In genomic region chr4:10716163-10716562, GRCh38 we compare ENCODE assay signal across 22 cellular contexts. TPM values are rescaled to one million over a fixed set of nuclear protein-coding genes. Genes with fewer than 3 reads are reported as not detected.
"Had no signal": no experiment of that assay in that cellular context is flagged by ENCODE, and none has a peak within 500 bp of the region (broad histone marks: within the 10 kb centered on the region; RNA-seq: fewer than 3 reads in every experiment).

No MANE protein-coding gene starts in this region.

- FAIRE-seq: islet of Langerhans, urothelium cell line had no signal

- H3K4me1 Mint-ChIP-seq: naive thymus-derived CD8-positive, alpha-beta T cell; T-helper 17 cell had no signal

- ATAC-seq: activated CD8-positive, alpha-beta T cell treated with anti-CD3 and anti-CD28 coated beads, Interleukin-2, amount 10 ng/mL, durations not matched to agents 7 days and 5 days; naive thymus-derived CD8-positive, alpha-beta T cell; stimulated activated naive B cell treated with anti-CD40 and anti-IgM and Interleukin-4, amounts not matched to agents 10 μg/mL and 1 μg/mL and 100 μg/mL, for 72 hours; T-helper 17 cell had no signal

- DNase-seq: activated B cell treated with CpG ODN at 0.5 μM for 24 hours; activated CD4-positive, alpha-beta T cell treated with anti-CD3 and anti-CD28 coated beads for 48 hours; activated CD8-positive, alpha-beta memory T cell treated with anti-CD3 and anti-CD28 coated beads, Interleukin-2, amount 50 U/mL, for 4 hours; activated CD8-positive, alpha-beta T cell treated with anti-CD3 and anti-CD28 coated beads, Interleukin-2, amount 10 ng/mL, durations not matched to agents 7 days and 5 days; activated gamma-delta T cell; activated T-cell treated with anti-CD3 and anti-CD28 coated beads, Interleukin-2, amount 50 U/mL, for 48 hours; dorsolateral prefrontal cortex; erythroblast; naive thymus-derived CD8-positive, alpha-beta T cell; posterior cingulate gyrus; retina; stimulated activated CD4-positive, alpha-beta T cell treated with anti-CD3 and anti-CD28 coated beads, Interleukin-4, amount 100 ng/mL, for 1 hour; stimulated activated naive B cell treated with anti-CD40 and anti-IgM and Interleukin-4, amounts not matched to agents 10 μg/mL and 1 μg/mL and 100 μg/mL, for 72 hours; T-helper 17 cell; tibial artery had no signal

- H3K4me1 ChIP-seq: breast epithelium had no signal

- H3K4me3 ChIP-seq: breast epithelium, dorsolateral prefrontal cortex, tibial artery had no signal

- H3K4me3 Mint-ChIP-seq: activated B cell treated with CpG ODN at 0.5 μM for 24 hours; activated CD8-positive, alpha-beta T cell treated with anti-CD3 and anti-CD28 coated beads, Interleukin-2, amount 10 ng/mL, durations not matched to agents 7 days and 5 days; activated naive CD8-positive, alpha-beta T cell; naive thymus-derived CD8-positive, alpha-beta T cell; stimulated activated naive B cell treated with anti-CD40 and anti-IgM and Interleukin-4, amounts not matched to agents 10 μg/mL and 1 μg/mL and 100 μg/mL, for 72 hours; T-helper 17 cell had no signal

- H3K9me3 Mint-ChIP-seq: activated B cell treated with CpG ODN at 0.5 μM for 24 hours had no signal

- H3K9me3 ChIP-seq: tibial artery had no signal

- H3K36me3 ChIP-seq: breast epithelium, tibial artery had no signal

- H3K27ac ChIP-seq: breast epithelium, dorsolateral prefrontal cortex, tibial artery had no signal

- H3K27ac Mint-ChIP-seq: activated B cell treated with CpG ODN at 0.5 μM for 24 hours; activated CD8-positive, alpha-beta T cell treated with anti-CD3 and anti-CD28 coated beads, Interleukin-2, amount 10 ng/mL, durations not matched to agents 7 days and 5 days; activated naive CD8-positive, alpha-beta T cell; naive thymus-derived CD8-positive, alpha-beta T cell; T-helper 17 cell had no signal

- H3K27me3 Mint-ChIP-seq: activated B cell treated with CpG ODN at 0.5 μM for 24 hours; stimulated activated naive B cell treated with anti-CD40 and anti-IgM and Interleukin-4, amounts not matched to agents 10 μg/mL and 1 μg/mL and 100 μg/mL, for 72 hours had no signal

- H3K27me3 ChIP-seq: breast epithelium, tibial artery had no signal

RNA-seq across cellular contexts. Expression of gene CLNK, which starts 31.6 kb away (rescaled TPM):
- total RNA-seq: activated CD8-positive, alpha-beta T cell treated with anti-CD3 and anti-CD28 coated beads, Interleukin-2, amount 10 ng/mL, durations not matched to agents 7 days and 5 days; cerebellum; lung microvascular endothelial cell; naive thymus-derived CD8-positive, alpha-beta T cell; skeletal muscle tissue had no signal
- polyA plus RNA-seq: naive thymus-derived CD8-positive, alpha-beta T cell had no signal
